Comparison of ENCODE assay signal across 8 cellular contexts in the genomic region with DNA sequence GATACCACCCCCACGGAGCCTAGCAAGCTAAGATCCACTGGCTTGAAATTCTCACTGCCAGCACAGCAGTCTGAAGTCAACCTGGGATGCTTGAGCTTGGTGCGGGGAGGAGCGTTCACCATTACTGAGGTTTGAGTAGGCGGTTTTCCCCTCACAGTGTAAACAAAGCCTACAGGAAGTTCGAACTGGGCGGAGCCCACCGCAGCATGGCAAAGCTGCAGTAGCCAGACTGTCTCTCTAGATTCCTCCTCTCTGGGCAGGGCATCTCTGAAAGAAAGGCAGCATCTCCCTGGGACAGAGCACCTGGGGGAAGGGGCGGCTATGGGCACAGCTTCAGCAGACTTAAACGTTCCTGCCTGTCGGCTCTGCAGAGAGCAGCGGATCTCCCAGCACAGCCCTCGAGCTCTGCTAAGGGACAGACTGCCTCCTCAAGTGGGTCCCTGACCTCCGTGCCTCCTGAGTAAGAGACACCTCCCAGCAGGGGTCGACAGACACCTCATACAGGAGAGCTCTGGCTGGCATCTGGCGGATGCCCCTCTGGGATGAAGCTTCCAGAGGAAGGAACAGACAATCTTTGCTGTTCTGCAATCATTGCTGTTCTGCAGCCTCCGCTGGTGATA. TPM values are rescaled to one million over a fixed set of nuclear protein-coding genes. Genes with fewer than 3 reads are reported as not detected.
DNase-seq lines count a peak whose midpoint lies in the region; ATAC-seq lines count a peak whose summit lies in the region.
"Not testable (repeated sequence)": the region's sequence is repeated elsewhere in the genome, so short reads cannot be mapped to it uniquely, and the experiment has no call there.

No MANE protein-coding gene starts in this region.

- not testable (repeated sequence) for H3K27me3 Mint-ChIP-seq in CD4-positive, alpha-beta memory T cell

- peak overlapping the region; percentile 2 to 87 (median 73) for H3K4me3 Mint-ChIP-seq in CD4-positive, alpha-beta memory T cell

- POLR2A ChIA-PET in CD4-positive, alpha-beta memory T cell (lab: Charles Lee; ENCODE audit: partially characterized antibody) = interaction anchor here (0.7 to 4.1 kb wide), 18 partner anchors 10 to 224 kb away, joined by 3 to 56 read pairs (median 6); a partner anchor contains a TSS

- peak overlapping the region; percentile 32 for H3K27ac ChIP-seq in CD4-positive, alpha-beta memory T cell (ENCODE audit: low read depth, low read length)

- DNase-seq in CD4-positive, alpha-beta memory T cell = peak; percentile 58 to 81 (median 64)
- DNase-seq in NCI-H524 (lab: John Stamatoyannopoulos, UW) = peak; percentile 29 to 71
- DNase-seq in activated CD4-positive, alpha-beta T cell treated with anti-CD3 and anti-CD28 coated beads for 24 hours (ENCODE audit: low read depth in 2 of 2) = peak; percentile 12 to 16
- peak; percentile 53 for DNase-seq in activated naive CD4-positive, alpha-beta T cell treated with anti-CD3 and anti-CD28 coated beads, Interleukin-2, amount 50 U/mL, for 16 hours
- peak; percentile 21 for DNase-seq in kidney tubule cell (ENCODE audit: low spot score)
- peak; percentile 14 to 39 (median 31) for DNase-seq in stimulated activated CD4-positive, alpha-beta T cell treated with anti-CD3 and anti-CD28 coated beads, TNF-alpha, amount 100 ng/mL, for 24 hours (ENCODE audit: low read depth in 3 of 3)

- H3K4me3 ChIP-seq in CD4-positive, alpha-beta memory T cell (ENCODE audit: low read length in 2 of 2) = peak overlapping the region; percentile 23 to 37

- H3K27me3 ChIP-seq in CD4-positive, alpha-beta memory T cell (ENCODE audit: insufficient read depth, low read length) = not testable (repeated sequence)

- intact Hi-C loops in CD4-positive, alpha-beta memory T cell (cut with micrococcal nuclease) = loop anchor here (1.0 kb wide), 1 partner anchor 34 kb away; no protein-coding TSS in a partner anchor

- peaks cover 42 to 57% of the 10 kb centered on the region in 2 donors for H3K36me3 Mint-ChIP-seq in CD4-positive, alpha-beta memory T cell

- H3K27ac Mint-ChIP-seq in CD4-positive, alpha-beta memory T cell = peak overlapping the region; percentile 74 to 95 (median 86)

- H3K9me3 Mint-ChIP-seq in CD4-positive, alpha-beta memory T cell = peaks cover 9 to 83% (median 69%) of the 10 kb centered on the region in 8 donors

- peaks cover 29% of the 10 kb centered on the region for H3K4me1 ChIP-seq in CD4-positive, alpha-beta memory T cell (ENCODE audit: insufficient read depth, low read length)

- CTCF ChIA-PET in CD4-positive, alpha-beta memory T cell (lab: Charles Lee; ENCODE audit: partially characterized antibody) = interaction anchor here (1.2 to 2.1 kb wide), 11 partner anchors 7 to 224 kb away, joined by 3 to 12 read pairs (median 5); a partner anchor contains a TSS

- ATAC-seq in GM19452 (IDR thresholded peaks at IDR 0.05; ENCODE audit: unreplicated experiment) (peak; percentile 71), HG03342 (IDR thresholded peaks at IDR 0.05; ENCODE audit: unreplicated experiment) (peak; percentile 53)

- H3K4me1 Mint-ChIP-seq in CD4-positive, alpha-beta memory T cell = peaks cover 25 to 42% (median 33%) of the 10 kb centered on the region in 4 donors

- not testable (repeated sequence) for H3K9me3 ChIP-seq in CD4-positive, alpha-beta memory T cell (ENCODE audit: control insufficient read depth in 1 of 2, low read length in 2 of 2)

- H3K36me3 ChIP-seq in CD4-positive, alpha-beta memory T cell (ENCODE audit: insufficient read depth, low read length) = not testable (repeated sequence)

RNA-seq across cellular contexts. Expression of a gene that starts 34.6 kb away (rescaled TPM):
- 10 to 100 TPM; 25.3 to 27.6 TPM for total RNA-seq in CD4-positive, alpha-beta memory T cell
- 10 to 100 TPM; 13.7 to 16.1 TPM for polyA plus RNA-seq in CD4-positive, alpha-beta memory T cell

Comparison
In these comparisons a context has a peak if more than half of its experiments do, and no peak if none do; other contexts are left out.
1. Peak in every context shown above with its lines: DNase-seq, ATAC-seq, H3K4me3 ChIP-seq and H3K27ac ChIP-seq.
2. DNase-seq: peak in every context shown above with its lines; median percentile 64 in CD4-positive, alpha-beta memory T cell; 53 in activated naive CD4-positive, alpha-beta T cell treated with anti-CD3 and anti-CD28 coated beads, Interleukin-2, amount 50 U/mL, for 16 hours; 50 in NCI-H524; 31 in stimulated activated CD4-positive, alpha-beta T cell treated with anti-CD3 and anti-CD28 coated beads, TNF-alpha, amount 100 ng/mL, for 24 hours; 21 in kidney tubule cell; 14 in activated CD4-positive, alpha-beta T cell treated with anti-CD3 and anti-CD28 coated beads for 24 hours.